In the genomic region with DNA sequence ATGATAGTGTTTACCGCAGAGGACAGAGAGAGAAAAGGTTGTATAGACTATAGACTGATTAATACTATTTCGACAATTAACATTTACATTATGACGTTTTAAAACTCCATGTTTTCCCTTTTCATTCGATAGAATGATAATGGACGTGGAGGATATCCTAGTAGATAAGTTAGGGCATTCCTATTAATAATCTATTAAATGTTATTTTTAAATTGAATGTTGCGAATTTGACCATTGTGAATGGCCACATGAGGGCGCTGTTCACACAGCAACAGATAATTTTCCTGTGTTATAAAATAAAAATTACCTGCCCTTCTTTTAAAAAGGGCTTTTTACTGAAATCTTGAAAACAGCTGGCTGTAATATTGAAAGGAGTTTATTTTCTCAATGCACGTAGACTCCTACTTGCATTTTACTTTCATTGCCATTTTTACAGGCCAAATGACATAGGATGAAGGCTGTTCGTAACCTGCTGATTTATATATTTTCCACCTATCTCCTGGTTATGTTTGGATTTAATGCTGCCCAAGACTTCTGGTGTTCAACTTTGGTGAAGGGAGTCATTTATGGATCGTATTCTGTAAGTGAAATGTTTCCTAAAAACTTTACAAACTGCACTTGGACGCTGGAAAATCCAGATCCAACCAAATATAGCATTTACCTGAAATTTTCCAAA, we compare ENCODE assay signal across 1 cellular context.
TF ChIP-seq lines count a peak whose summit lies in the region.

No MANE protein-coding gene starts in this region.

TF ChIP-seq in IMR-90, 13 proteins besides CTCF, POLR2A, EP300 and RAD21:
- TF ChIP-seq SMC3 (IDR thresholded peaks at IDR 0.05; ENCODE audit: low read depth, low read length) (peak; percentile 43; the same call in 1 of the 2 replicates), MAFK (IDR thresholded peaks at IDR 0.05; ENCODE audit: low read depth, low read length) (no peak)
